Comparison of ENCODE assay signal across 20 cellular contexts in genomic region chr4:76489799-76490176, GRCh38. TPM values are rescaled to one million over a fixed set of nuclear protein-coding genes. Genes with fewer than 3 reads are reported as not detected.
DNase-seq lines count a peak whose midpoint lies in the region; ATAC-seq, FAIRE-seq and TF ChIP-seq lines count a peak whose summit lies in the region.
"Had no signal": no experiment of that assay in that cellular context is flagged by ENCODE, and none has a peak within 500 bp of the region (broad histone marks: within the 10 kb centered on the region; RNA-seq: fewer than 3 reads in every experiment).

No MANE protein-coding gene starts in this region.

- no peak overlapping the region for H3K4me3 ChIP-seq in HepG2 (replicated peaks in 1 of 3; ENCODE audit: insufficient read depth in 1 of 3, low read depth in 2 of 3, low read length in 3 of 3)
- no peak overlapping the region for H3K4me3 ChIP-seq in right lobe of liver
- H3K4me3 ChIP-seq in hepatocyte = no peak overlapping the region
- no peak overlapping the region for H3K4me3 ChIP-seq in testis

- H3K4me2 ChIP-seq in HepG2 (ENCODE audit: low read depth, low read length) (no peak overlapping the region), hepatocyte (no peak overlapping the region)

- BruUV-seq in HepG2 (replicated peaks; lab: Mats Ljungman, UMichigan) = no TSS peak

- TF ChIP-seq POLR2A in HepG2 (IDR thresholded peaks at IDR 0.05; ENCODE audit: insufficient read depth in 1 of 2, low read depth in 2 of 2, low read length in 2 of 2) = no peak
- TF ChIP-seq POLR2A in right lobe of liver (IDR thresholded peaks at IDR 0.05) = no peak
- no peak for TF ChIP-seq POLR2A in testis (IDR thresholded peaks at IDR 0.05)

- in situ Hi-C loops in HepG2 (cut with HindIII; ENCODE audit: extremely low pct_ligation_motif_present, low pct_unique_long_range_greater_than_20kb) = no loop called here

- H4K20me1 ChIP-seq in HepG2 (ENCODE audit: insufficient read depth, low read length) = no peaks in the 10 kb centered on the region
- no peaks in the 10 kb centered on the region for H4K20me1 ChIP-seq in hepatocyte (ENCODE audit: insufficient read depth, poor library complexity, severe bottlenecking)

- POLR2A ChIA-PET in HepG2 (lab: Yijun Ruan, JAX) = no interaction called here

- H3K27me3 ChIP-seq in HepG2 (ENCODE audit: control insufficient read depth in 1 of 2, insufficient read depth in 2 of 2, low read length in 2 of 2) (no peaks in the 10 kb centered on the region), right lobe of liver (no peaks in the 10 kb centered on the region), hepatocyte (no peaks in the 10 kb centered on the region), testis (no peaks in the 10 kb centered on the region)
- H3K27me3 ChIP-seq: BE2C had no signal

- no peaks in the 10 kb centered on the region for H3K4me1 ChIP-seq in HepG2 (ENCODE audit: insufficient read depth, low read length)
- H3K4me1 ChIP-seq in right lobe of liver = peaks cover 0 to 45% (median 11%) of the 10 kb centered on the region in 4 donors
- H3K4me1 ChIP-seq in hepatocyte (ENCODE audit: insufficient read depth) = peaks cover 10% of the 10 kb centered on the region
- no peaks in the 10 kb centered on the region for H3K4me1 ChIP-seq in testis
- H3K4me1 ChIP-seq: BE2C had no signal

- H3K9me3 ChIP-seq in HepG2 (ENCODE audit: low read length) (peaks cover 12% of the 10 kb centered on the region), right lobe of liver (no peaks in the 10 kb centered on the region), hepatocyte (ENCODE audit: low read depth) (no peaks in the 10 kb centered on the region), testis (no peaks in the 10 kb centered on the region)
- H3K9me3 ChIP-seq: BE2C had no signal

- no peaks in the 10 kb centered on the region for H3K36me3 ChIP-seq in HepG2 (replicated peaks in 1 of 2; ENCODE audit: control insufficient read depth in 1 of 2, insufficient read depth in 2 of 2, low read length in 2 of 2)
- no peaks in the 10 kb centered on the region for H3K36me3 ChIP-seq in right lobe of liver
- no peaks in the 10 kb centered on the region for H3K36me3 ChIP-seq in hepatocyte (replicated peaks; ENCODE audit: insufficient read depth, low read depth)
- no peaks in the 10 kb centered on the region for H3K36me3 ChIP-seq in testis (ENCODE audit: low read depth, missing control alignments)
- H3K36me3 ChIP-seq: BE2C had no signal

- TF ChIP-seq RAD21 in HepG2 (CRISPR knock-in tag; IDR thresholded peaks at IDR 0.05) = no peak

- intact Hi-C loops in HepG2 (cut with micrococcal nuclease; ENCODE audit: unreplicated experiment) (no loop called here), right lobe of liver (cut with DNase I) (loop anchor here in 1 of 2 donors (10.0 kb wide), 1 partner anchor 45 kb away; no protein-coding TSS in a partner anchor), testis (cut with DNase I; ENCODE audit: low total_unique reads) (no loop called here), left cardiac atrium (cut with DNase I) (no loop called here)

- no peak overlapping the region for H3K27ac ChIP-seq in HepG2 (ENCODE audit: extremely low read length, insufficient read depth, low read length)
- no peak overlapping the region for H3K27ac ChIP-seq in right lobe of liver
- H3K27ac ChIP-seq in hepatocyte = peak overlapping the region; percentile 65
- H3K27ac ChIP-seq in testis = no peak overlapping the region
- H3K27ac ChIP-seq: HL-60 had no signal

- no peak for FAIRE-seq in HepG2 (lab: Jason Lieb, UNC)
- FAIRE-seq: A204.1 had no signal

- H3K9ac ChIP-seq in HepG2 (ENCODE audit: insufficient read depth, low read depth, low read length) = no peak overlapping the region

- H2AFZ ChIP-seq in HepG2 (ENCODE audit: low read length) (no peak overlapping the region), hepatocyte (no peak overlapping the region)

- ATAC-seq in HepG2 (no peak), right lobe of liver (no peak), left cardiac atrium (no peak), HG03280 (IDR thresholded peaks at IDR 0.05; ENCODE audit: unreplicated experiment) (no peak)
- ATAC-seq: Panc1 had no signal

- 23% methylated on average over 5 of the region's 5 CpGs for WGBS in HepG2 (ENCODE audit: low lambda C conversion rate)
- 71% methylated on average over 4 of the region's 5 CpGs for WGBS in right lobe of liver (ENCODE audit: insufficient coverage, low coverage, low lambda C conversion rate, missing lambda C conversion rate)
- WGBS in hepatocyte (ENCODE audit: low lambda C conversion rate, missing lambda C conversion rate) = 75% methylated on average over 5 of the region's 5 CpGs
- WGBS in testis, 2 donors = 52 to 61% methylated on average over 5 of the region's 5 CpGs

- H3K79me2 ChIP-seq in HepG2 (ENCODE audit: insufficient read depth, low read length) (no peaks in the 10 kb centered on the region), hepatocyte (no peaks in the 10 kb centered on the region)

- TF ChIP-seq EP300 in HepG2 (IDR thresholded peaks at IDR 0.05; ENCODE audit: low read depth in 2 of 2, low read length in 2 of 2) = no peak
- TF ChIP-seq EP300 in HepG2 (CRISPR knock-in tag; IDR thresholded peaks at IDR 0.05; ENCODE audit: borderline replicate concordance) = no peak

- no peak for TF ChIP-seq CTCF in HepG2 (CRISPR knock-in tag; IDR thresholded peaks at IDR 0.05)
- no peak for TF ChIP-seq CTCF in right lobe of liver (IDR thresholded peaks at IDR 0.05)
- TF ChIP-seq CTCF in hepatocyte (IDR thresholded peaks at IDR 0.05; ENCODE audit: poor library complexity) = no peak
- no peak for TF ChIP-seq CTCF in testis (IDR thresholded peaks at IDR 0.05)

- no peaks in the 10 kb centered on the region for H3K9me2 ChIP-seq in hepatocyte (replicated peaks; ENCODE audit: insufficient read depth)

- CTCF ChIA-PET in HepG2 (lab: Yijun Ruan, JAX; ENCODE audit: low intra/inter-chr PET ratio, low total read pairs) = no interaction called here

- no peak for DNase-seq in HepG2 (ENCODE audit: low spot score)
- no peak for DNase-seq in right lobe of liver
- DNase-seq in RPMI7951 (ENCODE audit: low read depth) = peak; percentile 31
- DNase-seq in hepatocyte (ENCODE audit: low spot score) = no peak
- peak; percentile 42 for DNase-seq in testis
- no peak for DNase-seq in left cardiac atrium
- no peak for DNase-seq in ecto neural progenitor cell (ENCODE audit: low spot score)
- DNase-seq: BE2C; CD4-positive, alpha-beta T cell; COR-L47; DMS79; H7; KG1; NCI-H1694 treated with DMSO at 0.1 percent for 48 hours; NCI-H2107; NCI-H510A had no signal

TF ChIP-seq in HepG2, 621 proteins besides CTCF, POLR2A, EP300 and RAD21:
- no peak for TF ChIP-seq EZH2 (conservative IDR thresholded peaks at IDR 0.05; ENCODE audit: low read depth, low read length)
- TF ChIP-seq ZNF20 (CRISPR knock-in tag; IDR thresholded peaks at IDR 0.05) = peak; percentile 95

RNA-seq across cellular contexts. Expression of gene SHROOM3, which starts 54.8 kb away (rescaled TPM):
- total RNA-seq in HepG2 (2016; rRNA removed; fragmentation: Illumina TruSeq; extraction: Trizol) (not detected in 2 replicates), right lobe of liver (10 to 100 TPM; 15.2 to 35.8 (median 29.9) TPM), hepatocyte (58.8 and 63.1 TPM in 2 replicates), testis (1 to 10 TPM; 6.4 to 7.2 TPM), left cardiac atrium (10 to 100 TPM in 1 of 2 donors, 1 to 10 TPM in 1; 6.0 to 10.0 TPM)
- not detected in 2 replicates for total RNA-seq in HepG2 (2016; cell fraction: cytosol; rRNA removed; fragmentation: Illumina TruSeq; extraction: Trizol; ENCODE audit: low read depth)
- not detected in 2 replicates for total RNA-seq in HepG2 (2016; cell fraction: insoluble cytoplasmic fraction; rRNA removed; fragmentation: Illumina TruSeq; extraction: Trizol)
- total RNA-seq in HepG2 (2016; cell fraction: membrane; rRNA removed; fragmentation: Illumina TruSeq; extraction: Trizol) = not detected in 2 replicates
- not detected in 2 replicates for total RNA-seq in HepG2 (2016; cell fraction: nucleus; rRNA removed; fragmentation: Illumina TruSeq; extraction: Trizol)
- polyA plus RNA-seq in HepG2 (2011; rRNA removed) (0.01 TPM in 1 of 2 replicates, not detected in the other), hepatocyte (35.0 and 42.6 TPM in 2 replicates), testis (ENCODE audit: insufficient read depth, low read depth, low replicate concordance) (3.9 TPM)
- not detected in 2 replicates for polyA plus RNA-seq in HepG2 (2011; cell fraction: cytosol; rRNA removed)
- polyA plus RNA-seq in HepG2 (2011; cell fraction: nucleus; rRNA removed) = not detected in 2 replicates
- not detected in 2 replicates for polyA plus RNA-seq in HepG2 (2012)
- not detected in 2 replicates for polyA plus RNA-seq in HepG2 (2016; cell fraction: cytosol; fragmentation: Illumina TruSeq; extraction: Trizol; ENCODE audit: low read depth)
- polyA plus RNA-seq in HepG2 (2016; cell fraction: insoluble cytoplasmic fraction; fragmentation: Illumina TruSeq; extraction: Trizol; ENCODE audit: low read depth) = not detected in 2 replicates
- not detected in 2 replicates for polyA plus RNA-seq in HepG2 (2016; cell fraction: membrane; fragmentation: Illumina TruSeq; extraction: Trizol; ENCODE audit: low read depth)
- polyA plus RNA-seq in HepG2 (2016; cell fraction: nucleus; fragmentation: Illumina TruSeq; extraction: Trizol; ENCODE audit: insufficient read depth, low read depth) = not detected in 2 replicates
- 0.04 and 69.9 TPM in 2 replicates for polyA minus RNA-seq in HepG2 (2011; rRNA and poly(A)+ RNA removed; ENCODE audit: low replicate concordance)
- polyA minus RNA-seq in HepG2 (2011; cell fraction: cytosol; rRNA and poly(A)+ RNA removed) = 0.26 TPM in 1 of 2 replicates, not detected in the other
- polyA minus RNA-seq in HepG2 (2011; cell fraction: nucleus; rRNA and poly(A)+ RNA removed) = under 0.01 and 0.50 TPM in 2 replicates
- total RNA-seq in RPMI7951 (2014; rRNA removed; shearing (Covaris generic)) = 9.6 and 10.0 TPM in 2 replicates
- total RNA-seq: CD4-positive, alpha-beta T cell had no signal

Comparison
In these comparisons a context has a peak if more than half of its experiments do, and no peak if none do; other contexts are left out.
1. DNase-seq: peak in RPMI7951 (single experiment) and testis (single experiment); none in HepG2 (single experiment), right lobe of liver (0 of 3), hepatocyte (single experiment), left cardiac atrium (single experiment) and ecto neural progenitor cell (single experiment).